ENCODE assay signal across 10 cellular contexts in the genomic region with DNA sequence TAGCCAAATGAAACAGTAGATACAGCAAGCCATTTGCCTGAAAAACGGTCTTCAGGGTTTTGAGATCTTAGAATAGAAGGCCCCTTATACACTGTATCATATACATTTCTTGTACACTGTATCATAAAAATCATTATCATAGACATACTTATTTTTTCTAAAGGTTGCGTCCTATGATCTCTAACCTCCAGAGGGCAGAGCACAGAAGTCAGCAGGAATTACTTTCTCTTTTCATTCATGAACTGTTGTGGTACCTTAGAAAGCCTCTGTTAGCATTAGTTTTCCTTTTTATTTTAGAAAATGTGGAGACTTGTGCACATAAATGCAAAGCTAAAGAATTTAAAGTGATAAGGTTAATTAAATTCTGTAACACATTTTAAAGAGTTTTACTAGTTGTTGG.
DNase-seq lines count a peak whose midpoint lies in the region; ATAC-seq, FAIRE-seq and TF ChIP-seq lines count a peak whose summit lies in the region.
"Had no signal": no experiment of that assay in that cellular context is flagged by ENCODE, and none has a peak within 500 bp of the region (broad histone marks: within the 10 kb centered on the region; RNA-seq: fewer than 3 reads in every experiment).

No MANE protein-coding gene starts in this region.

- TF ChIP-seq RAD21 in K562 (CRISPR knock-in tag; conservative IDR thresholded peaks at IDR 0.05 in 1 of 2, IDR thresholded peaks at IDR 0.05 in 1 of 2), result no peak

- no peak overlapping the region for H3K9ac ChIP-seq in K562 (ENCODE audit: insufficient read depth in 1 of 2, low read depth in 2 of 2, low read length in 2 of 2)

- no peaks in the 10 kb centered on the region for H3K27me3 ChIP-seq in K562 (ENCODE audit: control insufficient read depth in 2 of 2, insufficient read depth in 2 of 2, low read length in 2 of 2)
- no peaks in the 10 kb centered on the region for H3K27me3 ChIP-seq in SJCRH30
- no peaks in the 10 kb centered on the region for H3K27me3 ChIP-seq in gastrocnemius medialis

- peaks cover 19% of the 10 kb centered on the region for H3K4me1 Mint-ChIP-seq in activated T-helper 17 cell treated with anti-CD3 and anti-CD28 coated beads, Interleukin-2, amount 50 U/mL, for 72 hours

- no peaks in the 10 kb centered on the region for H3K9me3 ChIP-seq in K562 (replicated peaks; ENCODE audit: control insufficient read depth, insufficient read depth, low read depth, low read length)
- H3K9me3 ChIP-seq in SJCRH30 (replicated peaks), result no peaks in the 10 kb centered on the region
- H3K9me3 ChIP-seq in gastrocnemius medialis, result no peaks in the 10 kb centered on the region

- TF ChIP-seq EP300 in K562 (IDR thresholded peaks at IDR 0.05; ENCODE audit: low read length), result no peak

- CTCF ChIA-PET in K562 (lab: Yijun Ruan, JAX; ENCODE audit: low intra/inter-chr PET ratio), result interaction anchor here (0.6 kb wide), 1 partner anchor 334 kb away, joined by 3 read pairs; no protein-coding TSS in a partner anchor

- 52% methylated on average over 2 of the region's 2 CpGs for WGBS in K562 (ENCODE audit: insufficient coverage, low coverage, missing lambda C conversion rate)

- intact Hi-C loops in K562 (cut with micrococcal nuclease) (no loop called here), gastrocnemius medialis (cut with DNase I; ENCODE audit: low total_unique reads) (no loop called here)

- no peaks in the 10 kb centered on the region for H4K20me1 ChIP-seq in K562 (replicated peaks; ENCODE audit: control insufficient read depth, insufficient read depth, low read length)

- H3K4me2 ChIP-seq in K562 (ENCODE audit: insufficient read depth, low read length), result no peak overlapping the region

- no peak overlapping the region for H3K27ac ChIP-seq in K562 (ENCODE audit: extremely low read depth, low read depth, low read length)
- no peak overlapping the region for H3K27ac ChIP-seq in SJCRH30
- H3K27ac ChIP-seq in gastrocnemius medialis, result no peak overlapping the region

- no peaks in the 10 kb centered on the region for H3K27me3 Mint-ChIP-seq in activated T-helper 17 cell treated with anti-CD3 and anti-CD28 coated beads, Interleukin-2, amount 50 U/mL, for 72 hours
- H3K27me3 Mint-ChIP-seq: brain had no signal

- no TSS peak for BruUV-seq in K562 (replicated peaks; lab: Mats Ljungman, UMichigan)

- POLR2A ChIA-PET in K562 (lab: Yijun Ruan, JAX), result interaction anchor here (1.1 kb wide), 1 partner anchor 35 kb away, joined by 3 read pairs; no protein-coding TSS in a partner anchor

- no peak overlapping the region for H2AFZ ChIP-seq in K562 (ENCODE audit: low read depth, low read length)

- peak; percentile 37 for TF ChIP-seq CTCF in AG10803 (conservative IDR thresholded peaks at IDR 0.05; ENCODE audit: low read length)
- TF ChIP-seq CTCF in K562 (IDR thresholded peaks at IDR 0.05 in 2 of 3, conservative IDR thresholded peaks at IDR 0.05 in 1 of 3; ENCODE audit: insufficient read depth in 2 of 3, low read depth in 1 of 3, low read length in 3 of 3), result peak in 1 of 3 experiments; percentile 33; a peak in 1 of 6 replicates
- TF ChIP-seq CTCF in gastrocnemius medialis (IDR thresholded peaks at IDR 0.05 in 4 of 5, conservative IDR thresholded peaks at IDR 0.05 in 1 of 5), result no peak

- H3K36me3 ChIP-seq in K562 (ENCODE audit: control insufficient read depth, insufficient read depth, low read length) (peaks cover 10% of the 10 kb centered on the region; the same call in 1 of the 3 replicates), SJCRH30 (peaks cover 18% of the 10 kb centered on the region), gastrocnemius medialis (no peaks in the 10 kb centered on the region)

- in situ Hi-C loops in K562 (cut with MboI), result no loop called here
- in situ Hi-C loops in gastrocnemius medialis (cut with MboI; ENCODE audit: low sequenced_read_pairs in 4 of 4), result no loop called here

- H3K27ac Mint-ChIP-seq in activated T-helper 17 cell treated with anti-CD3 and anti-CD28 coated beads, Interleukin-2, amount 50 U/mL, for 72 hours, result no peak overlapping the region
- H3K27ac Mint-ChIP-seq: brain had no signal

- TF ChIP-seq POLR2A in K562 (conservative IDR thresholded peaks at IDR 0.05), result no peak
- TF ChIP-seq POLR2A in gastrocnemius medialis (IDR thresholded peaks at IDR 0.05), result no peak

- ATAC-seq in GM19035 (IDR thresholded peaks at IDR 0.05; ENCODE audit: unreplicated experiment) (peak; percentile 73), HG03378 (IDR thresholded peaks at IDR 0.05; ENCODE audit: unreplicated experiment) (peak; percentile 74), K562 (peak; percentile 53; the same call in 2 of the 3 replicates), gastrocnemius medialis (no peak), GM19455 (IDR thresholded peaks at IDR 0.05; ENCODE audit: unreplicated experiment) (no peak)
- ATAC-seq in activated T-helper 17 cell treated with anti-CD3 and anti-CD28 coated beads, Interleukin-2, amount 50 U/mL, for 72 hours (replicated peaks), result no peak

- H3K4me1 ChIP-seq in K562 (replicated peaks in 1 of 2; ENCODE audit: control insufficient read depth in 2 of 2, insufficient read depth in 2 of 2, low read length in 2 of 2) (no peaks in the 10 kb centered on the region), SJCRH30 (no peaks in the 10 kb centered on the region), gastrocnemius medialis (peaks cover 0 to 3% of the 10 kb centered on the region in 2 donors)

- peaks cover 66% of the 10 kb centered on the region for H3K36me3 Mint-ChIP-seq in activated T-helper 17 cell treated with anti-CD3 and anti-CD28 coated beads, Interleukin-2, amount 50 U/mL, for 72 hours (ENCODE audit: low read depth)

- H3K9me3 Mint-ChIP-seq in activated T-helper 17 cell treated with anti-CD3 and anti-CD28 coated beads, Interleukin-2, amount 50 U/mL, for 72 hours, result no peaks in the 10 kb centered on the region
- H3K9me3 Mint-ChIP-seq: brain, immature natural killer cell had no signal

- no peaks in the 10 kb centered on the region for H3K79me2 ChIP-seq in K562 (ENCODE audit: control insufficient read depth, insufficient read depth, low read length)

- peak; percentile 23 for FAIRE-seq in K562 (lab: Jason Lieb, UNC)

- H3K4me3 ChIP-seq in AG10803 (ENCODE audit: low read length) (no peak overlapping the region), K562 (no peak overlapping the region), SJCRH30 (no peak overlapping the region), gastrocnemius medialis (no peak overlapping the region)

- H3K4me3 Mint-ChIP-seq in activated T-helper 17 cell treated with anti-CD3 and anti-CD28 coated beads, Interleukin-2, amount 50 U/mL, for 72 hours, result no peak overlapping the region
- H3K4me3 Mint-ChIP-seq: brain, immature natural killer cell had no signal

- H3K9me1 ChIP-seq in K562 (ENCODE audit: control insufficient read depth, insufficient read depth, low read length), result peaks cover 2% of the 10 kb centered on the region

- DNase-seq in AG10803 (ENCODE audit: low read depth), result peak; percentile 13
- DNase-seq in K562 (ENCODE audit: extremely low read depth in 1 of 4, low spot score in 3 of 4), result no peak
- DNase-seq in SJCRH30, result no peak
- DNase-seq in gastrocnemius medialis, result no peak
- DNase-seq: immature natural killer cell had no signal

TF ChIP-seq in K562, 482 proteins besides CTCF, POLR2A, EP300 and RAD21:
- no peak for TF ChIP-seq ZNF224 (CRISPR knock-in tag; IDR thresholded peaks at IDR 0.05)
- no peak for TF ChIP-seq NR2C2 (CRISPR knock-in tag; IDR thresholded peaks at IDR 0.05)
- TF ChIP-seq NR2C2 (tag; IDR thresholded peaks at IDR 0.05), result peak; percentile 81
- peak; percentile 30; the same call in 1 of the 2 replicates for TF ChIP-seq NR2C1 (IDR thresholded peaks at IDR 0.05)
- peak; percentile 47; the same call in 1 of the 2 replicates for TF ChIP-seq NR2C1 (tag; IDR thresholded peaks at IDR 0.05)

Comparison
In these comparisons a context has a peak if more than half of its experiments do, and no peak if none do; other contexts are left out.
1. ATAC-seq: peak in GM19035 (single experiment), HG03378 (single experiment) and K562 (single experiment); none in gastrocnemius medialis (0 of 2), GM19455 (single experiment) and activated T-helper 17 cell treated with anti-CD3 and anti-CD28 coated beads, Interleukin-2, amount 50 U/mL, for 72 hours (single experiment).